In the genomic region with DNA sequence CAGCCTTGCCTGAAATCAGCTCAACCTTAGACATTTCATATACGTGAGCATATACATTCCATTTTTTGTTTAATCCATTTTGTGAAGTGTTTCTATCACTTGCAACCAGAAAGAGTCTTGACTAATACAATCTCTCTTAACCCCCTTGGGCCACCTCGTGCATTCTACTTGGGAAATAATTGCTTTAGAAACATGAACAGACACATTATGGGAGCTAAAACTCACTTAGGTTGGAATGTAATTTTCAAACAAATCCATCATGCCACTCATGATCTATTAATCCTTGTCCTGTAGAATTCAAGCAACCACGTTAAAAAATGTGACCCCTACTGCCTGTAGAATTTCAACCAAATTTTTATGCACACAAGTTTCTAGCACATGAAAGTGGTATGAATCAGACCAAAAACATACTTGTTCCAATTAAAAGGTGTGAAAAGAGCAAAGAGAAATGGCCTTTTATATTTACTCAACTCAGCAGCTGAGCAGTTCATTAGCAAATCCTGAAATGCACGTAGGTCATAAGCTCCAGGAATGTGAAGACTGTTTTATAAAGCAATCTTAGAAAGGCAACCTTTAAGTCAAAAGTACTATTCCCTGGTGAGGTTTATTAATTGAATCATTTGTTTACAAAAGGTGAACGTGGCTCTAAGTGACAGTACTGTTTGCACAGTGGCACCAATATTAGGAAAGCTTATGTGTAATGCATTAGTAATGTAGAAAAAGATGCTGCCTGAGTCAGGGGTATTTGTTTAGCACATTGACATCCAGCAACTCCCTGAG, we compare ENCODE assay signal across 13 cellular contexts.
DNase-seq lines count a peak whose midpoint lies in the region; ATAC-seq and TF ChIP-seq lines count a peak whose summit lies in the region.
"Had no signal": no experiment of that assay in that cellular context is flagged by ENCODE, and none has a peak within 500 bp of the region (broad histone marks: within the 10 kb centered on the region; RNA-seq: fewer than 3 reads in every experiment).

No MANE protein-coding gene starts in this region.

- intact Hi-C loops in dorsolateral prefrontal cortex (cut with DNase I), result loop anchor here in 1 of 2 donors (10.0 kb wide), 1 partner anchor 454 kb away; no protein-coding TSS in a partner anchor

- no peaks in the 10 kb centered on the region for H3K27me3 ChIP-seq in dorsolateral prefrontal cortex
- H3K27me3 ChIP-seq: ovary had no signal

- no peak for TF ChIP-seq CTCF in dorsolateral prefrontal cortex (IDR thresholded peaks at IDR 0.05 in 54 of 56, conservative IDR thresholded peaks at IDR 0.05 in 2 of 56; ENCODE audit: low read depth in 1 of 56, partially characterized antibody in 56 of 56)

- DNase-seq in NCI-H510A treated with DMSO at 0.1 percent for 48 hours (lab: John Stamatoyannopoulos, UW) (peak; percentile 55), NCI-H510A (lab: John Stamatoyannopoulos, UW) (no peak), NCI-H774 (lab: John Stamatoyannopoulos, UW) (peak; percentile 55), NCI-H2081 treated with DMSO at 0.1 percent for 48 hours (lab: John Stamatoyannopoulos, UW) (no peak), dorsolateral prefrontal cortex (no peak), CD1c-positive myeloid dendritic cell (ENCODE audit: extremely low spot score) (no peak), left lobe of liver (ENCODE audit: low spot score) (no peak)
- DNase-seq: 8988T; activated naive CD4-positive, alpha-beta T cell treated with anti-CD3 and anti-CD28 coated beads for 36 hours; GOT3; ovary had no signal

- no peak overlapping the region for H3K4me3 ChIP-seq in dorsolateral prefrontal cortex
- H3K4me3 ChIP-seq: GM12878, ovary had no signal

- H3K27ac ChIP-seq in dorsolateral prefrontal cortex, result no peak overlapping the region
- H3K27ac ChIP-seq: ovary had no signal

- ATAC-seq in esophagus mucosa (peak; percentile 90), left lobe of liver (no peak)
- ATAC-seq: GM12878 had no signal

Comparison
In these comparisons a context has a peak if more than half of its experiments do, and no peak if none do; other contexts are left out.
1. DNase-seq: peak in NCI-H510A treated with DMSO at 0.1 percent for 48 hours (single experiment) and NCI-H774 (single experiment); none in NCI-H510A (single experiment), NCI-H2081 treated with DMSO at 0.1 percent for 48 hours (single experiment), dorsolateral prefrontal cortex (0 of 10), CD1c-positive myeloid dendritic cell (single experiment) and left lobe of liver (single experiment).